ENCODE assay signal across 10 cellular contexts in the genomic region with DNA sequence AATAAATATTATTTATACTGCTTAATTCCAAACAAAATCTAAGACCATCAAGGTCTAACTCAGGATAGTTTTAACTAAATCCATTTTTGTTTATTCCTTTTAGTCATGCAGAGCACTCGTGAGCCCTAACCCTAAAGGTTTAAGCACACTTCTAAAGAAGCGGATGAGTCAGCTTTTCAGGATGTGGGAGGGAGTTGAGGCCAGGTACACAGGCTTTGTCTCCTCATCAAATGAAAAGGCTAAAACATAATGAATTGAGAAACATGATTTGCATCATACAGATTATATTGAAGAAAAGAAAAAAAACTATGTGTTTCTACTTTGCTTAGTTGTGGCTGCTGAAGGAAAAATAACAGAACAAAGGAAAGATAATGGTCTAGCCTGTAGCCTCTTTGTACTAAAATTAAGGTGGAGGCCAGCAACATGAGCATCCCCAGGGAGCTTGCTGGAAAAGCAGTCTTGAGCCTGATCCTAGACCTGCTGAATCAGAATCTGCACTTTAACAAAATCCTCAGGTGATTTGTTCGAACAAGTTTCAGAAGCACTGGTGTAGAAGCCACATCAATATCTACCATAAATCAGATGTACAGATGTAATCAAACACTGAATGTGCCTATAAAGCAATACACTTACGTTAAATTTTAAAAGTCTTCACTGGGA. TPM values are rescaled to one million over a fixed set of nuclear protein-coding genes. Genes with fewer than 3 reads are reported as not detected.
DNase-seq lines count a peak whose midpoint lies in the region; ATAC-seq and TF ChIP-seq lines count a peak whose summit lies in the region.
"Had no signal": no experiment of that assay in that cellular context is flagged by ENCODE, and none has a peak within 500 bp of the region (broad histone marks: within the 10 kb centered on the region; RNA-seq: fewer than 3 reads in every experiment).

No MANE protein-coding gene starts in this region.

- H3K27me3 ChIP-seq in lower lobe of right lung (ENCODE audit: low read depth) (no peaks in the 10 kb centered on the region), heart right ventricle (no peaks in the 10 kb centered on the region), gastroesophageal sphincter (no peaks in the 10 kb centered on the region)

- TF ChIP-seq POLR2A in gastroesophageal sphincter (IDR thresholded peaks at IDR 0.05): no peak

- WGBS in heart right ventricle, 2 donors: 82 to 91% methylated on average over 4 of the region's 4 CpGs
- 69 to 74% methylated on average over 3 to 4 of the region's 4 CpGs for WGBS in gastroesophageal sphincter (ENCODE audit: low coverage in 1 of 2), 2 donors

- peaks cover 57% of the 10 kb centered on the region for H3K36me3 Mint-ChIP-seq in activated CD8-positive, alpha-beta T cell treated with anti-CD3 and anti-CD28 coated beads for 36 hours (ENCODE audit: low read depth)

- TF ChIP-seq CTCF in activated CD8-positive, alpha-beta T cell treated with anti-CD3 and anti-CD28 coated beads for 36 hours (IDR thresholded peaks at IDR 0.05): no peak
- TF ChIP-seq CTCF in fibroblast of mammary gland (conservative IDR thresholded peaks at IDR 0.05; ENCODE audit: control insufficient read depth, insufficient read depth, low read depth, low read length): no peak
- no peak for TF ChIP-seq CTCF in lower lobe of right lung (IDR thresholded peaks at IDR 0.05)
- TF ChIP-seq CTCF in heart right ventricle (IDR thresholded peaks at IDR 0.05): no peak
- TF ChIP-seq CTCF in gastroesophageal sphincter (IDR thresholded peaks at IDR 0.05): no peak

- H3K36me3 ChIP-seq in lower lobe of right lung (peaks cover 100% of the 10 kb centered on the region), heart right ventricle (peaks cover 0 to 100% (median 87%) of the 10 kb centered on the region in 9 donors), gastroesophageal sphincter (peaks cover 14 to 100% of the 10 kb centered on the region in 2 donors)

- H3K27me3 Mint-ChIP-seq in activated CD8-positive, alpha-beta T cell treated with anti-CD3 and anti-CD28 coated beads for 36 hours: no peaks in the 10 kb centered on the region

- ATAC-seq in activated CD8-positive, alpha-beta T cell treated with anti-CD3 and anti-CD28 coated beads for 36 hours: peak; percentile 96
- ATAC-seq in lower lobe of right lung (no peak), heart right ventricle (no peak), GM18502 (IDR thresholded peaks at IDR 0.05; ENCODE audit: poor library complexity, unreplicated experiment) (no peak), gastroesophageal sphincter (no peak)

- intact Hi-C loops in activated CD8-positive, alpha-beta T cell treated with anti-CD3 and anti-CD28 coated beads for 36 hours (cut with micrococcal nuclease): no loop called here
- intact Hi-C loops in lower lobe of right lung (cut with DNase I) (no loop called here), heart right ventricle (cut with DNase I) (no loop called here)

- peak overlapping the region; percentile 23 for H3K4me3 Mint-ChIP-seq in activated CD8-positive, alpha-beta T cell treated with anti-CD3 and anti-CD28 coated beads for 36 hours

- H3K4me1 Mint-ChIP-seq in activated CD8-positive, alpha-beta T cell treated with anti-CD3 and anti-CD28 coated beads for 36 hours (ENCODE audit: low read depth): peaks cover 32% of the 10 kb centered on the region

- DNase-seq in M059J (ENCODE audit: low read depth) (peak; percentile 35), fibroblast of mammary gland (ENCODE audit: low read depth) (peak; percentile 9), lower lobe of right lung (no peak), heart right ventricle (no peak)
- peak; percentile 68 for DNase-seq in activated CD8-positive, alpha-beta T cell treated with anti-CD3 and anti-CD28 coated beads for 36 hours
- DNase-seq in stimulated activated CD4-positive, alpha-beta T cell treated with anti-CD3 and anti-CD28 coated beads, TNF-alpha, amount 100 ng/mL, for 48 hours (ENCODE audit: low read depth in 3 of 3): peak in 2 of 3 donors; percentile 34 to 41
- DNase-seq: NCI-H1694 treated with DMSO at 0.1 percent for 48 hours had no signal

- H3K4me3 ChIP-seq in fibroblast of mammary gland (ENCODE audit: control insufficient read depth, low read depth, low read length) (no peak overlapping the region), lower lobe of right lung (no peak overlapping the region), heart right ventricle (no peak overlapping the region), gastroesophageal sphincter (no peak overlapping the region)
- H3K4me3 ChIP-seq: coronary artery had no signal

- no peaks in the 10 kb centered on the region for H3K9me3 Mint-ChIP-seq in activated CD8-positive, alpha-beta T cell treated with anti-CD3 and anti-CD28 coated beads for 36 hours

- H3K27ac ChIP-seq in lower lobe of right lung (no peak overlapping the region), heart right ventricle (no peak overlapping the region), gastroesophageal sphincter (no peak overlapping the region)
- H3K27ac ChIP-seq: coronary artery had no signal

- TF ChIP-seq EP300 in gastroesophageal sphincter (IDR thresholded peaks at IDR 0.05): no peak

- H3K9me3 ChIP-seq in lower lobe of right lung (no peaks in the 10 kb centered on the region), heart right ventricle (no peaks in the 10 kb centered on the region), gastroesophageal sphincter (no peaks in the 10 kb centered on the region)

- POLR2A ChIA-PET in activated CD8-positive, alpha-beta T cell treated with anti-CD3 and anti-CD28 coated beads for 36 hours (lab: Charles Lee): interaction anchor here (0.5 to 0.9 kb wide), 3 partner anchors 21 to 52 kb away, joined by 3 to 4 read pairs (median 4); a partner anchor contains a TSS

- H3K27ac Mint-ChIP-seq in activated CD8-positive, alpha-beta T cell treated with anti-CD3 and anti-CD28 coated beads for 36 hours: peak overlapping the region; percentile 94

- CTCF ChIA-PET in activated CD8-positive, alpha-beta T cell treated with anti-CD3 and anti-CD28 coated beads for 36 hours (lab: Charles Lee): no interaction called here

- H3K4me1 ChIP-seq in lower lobe of right lung: no peaks in the 10 kb centered on the region
- peaks cover 0 to 4% (median 0%) of the 10 kb centered on the region in 9 donors for H3K4me1 ChIP-seq in heart right ventricle
- no peaks in the 10 kb centered on the region for H3K4me1 ChIP-seq in gastroesophageal sphincter

RNA-seq across cellular contexts. Expression of a gene that starts 21.1 kb away (rescaled TPM):
- total RNA-seq in M059J (2014; rRNA removed; shearing (Covaris generic)): 53.5 and 62.6 TPM in 2 replicates
- total RNA-seq in activated CD8-positive, alpha-beta T cell treated with anti-CD3 and anti-CD28 coated beads for 36 hours: 10 to 100 TPM; 33.3 to 35.0 TPM
- 24.1 TPM for total RNA-seq in lower lobe of right lung
- total RNA-seq in heart right ventricle: 10 to 100 TPM; 50.7 to 86.1 (median 71.7) TPM
- polyA plus RNA-seq in heart right ventricle: 10 to 100 TPM; 27.1 to 42.0 TPM
- 10 to 100 TPM; 43.3 to 81.2 (median 57.6) TPM for total RNA-seq in gastroesophageal sphincter

RNA-seq across cellular contexts. Expression of a gene that starts 44.0 kb away (rescaled TPM):
- total RNA-seq in M059J (2014; rRNA removed; shearing (Covaris generic)): not detected in 2 replicates
- under 1 TPM; 0.16 to 0.40 TPM for total RNA-seq in activated CD8-positive, alpha-beta T cell treated with anti-CD3 and anti-CD28 coated beads for 36 hours
- total RNA-seq in lower lobe of right lung (0.95 TPM), heart right ventricle (under 1 TPM in 8 of 10 donors, not detected in 2; 0.14 to 0.72 (median 0.34) TPM), gastroesophageal sphincter (under 1 TPM in 3 of 4 donors, not detected in 1; 0.31 to 0.54 (median 0.47) TPM)
- polyA plus RNA-seq in heart right ventricle: under 1 TPM; 0.06 to 0.44 TPM

RNA-seq across cellular contexts. Expression of a gene that starts 50.8 kb away (rescaled TPM):
- 15.4 and 21.3 TPM in 2 replicates for total RNA-seq in M059J (2014; rRNA removed; shearing (Covaris generic))
- 10 to 100 TPM; 32.0 to 33.6 TPM for total RNA-seq in activated CD8-positive, alpha-beta T cell treated with anti-CD3 and anti-CD28 coated beads for 36 hours
- 37.7 TPM for total RNA-seq in lower lobe of right lung
- 10 to 100 TPM; 11.0 to 16.7 (median 14.4) TPM for total RNA-seq in heart right ventricle
- polyA plus RNA-seq in heart right ventricle: 10 to 100 TPM in 1 of 2 donors, 1 to 10 TPM in 1; 6.0 to 13.1 TPM
- total RNA-seq in gastroesophageal sphincter: 10 to 100 TPM; 21.5 to 50.6 (median 29.6) TPM

Comparison
In these comparisons a context has a peak if more than half of its experiments do, and no peak if none do; other contexts are left out.
1. DNase-seq: peak in M059J (single experiment), activated CD8-positive, alpha-beta T cell treated with anti-CD3 and anti-CD28 coated beads for 36 hours (single experiment), fibroblast of mammary gland (single experiment) and stimulated activated CD4-positive, alpha-beta T cell treated with anti-CD3 and anti-CD28 coated beads, TNF-alpha, amount 100 ng/mL, for 48 hours (2 of 3); none in lower lobe of right lung (single experiment) and heart right ventricle (0 of 2).